Comparison of ENCODE assay signal across 21 cellular contexts in the genomic region with DNA sequence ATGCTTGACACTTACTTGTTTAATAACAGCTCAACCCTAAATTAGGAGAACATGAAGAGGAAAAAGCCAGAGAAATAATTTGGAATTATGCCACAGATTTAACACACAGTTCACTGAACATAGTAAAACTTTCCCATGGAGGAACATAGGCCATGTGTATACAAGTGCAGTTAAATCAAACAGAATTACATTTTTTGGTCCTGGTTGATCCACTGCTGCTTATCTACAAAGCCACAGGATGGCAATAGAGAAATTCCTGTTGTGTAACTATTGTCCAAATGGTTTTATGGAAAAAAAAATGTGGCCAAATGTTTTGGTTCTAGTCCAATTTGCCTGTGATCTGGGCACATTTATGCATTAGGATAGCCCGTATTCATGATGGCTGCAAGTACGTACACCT.
"Had no signal": no experiment of that assay in that cellular context is flagged by ENCODE, and none has a peak within 500 bp of the region (broad histone marks: within the 10 kb centered on the region; RNA-seq: fewer than 3 reads in every experiment).

No MANE protein-coding gene starts in this region.

- DNase-seq: activated CD4-positive, alpha-beta memory T cell treated with anti-CD3 and anti-CD28 coated beads for 36 hours; activated CD4-positive, alpha-beta T cell treated with anti-CD3 and anti-CD28 coated beads for 4 hours; activated gamma-delta T cell treated with Interleukin-2 at 50 U/mL for 16 hours; activated T-cell treated with anti-CD3 and anti-CD28 coated beads for 4 hours; cerebellar nuclear complex; effector CD8-positive, alpha-beta T cell; gastrocnemius medialis; heart left ventricle; kidney glomerular epithelial cell; left ventricle myocardium inferior; occipital lobe; right lobe of liver; stimulated activated CD4-positive, alpha-beta T cell treated with anti-CD3 and anti-CD28 coated beads, Interleukin-4, amount 100 ng/mL, for 1 hour; stimulated activated naive CD8-positive, alpha-beta T cell treated with anti-CD3 and anti-CD28 coated beads, Interleukin-15, amount 100 ng/mL, for 72 hours; transverse colon; uterus had no signal

- ATAC-seq: gastrocnemius medialis; heart left ventricle; right lobe of liver; stimulated activated naive CD8-positive, alpha-beta T cell treated with anti-CD3 and anti-CD28 coated beads, Interleukin-15, amount 100 ng/mL, for 72 hours; WTC11 had no signal

- H3K4me3 ChIP-seq: breast epithelium, esophagus muscularis mucosa, gastrocnemius medialis, heart left ventricle, left ventricle myocardium inferior, right lobe of liver, smooth muscle cell, suprapubic skin, transverse colon, uterus had no signal
